ENCODE assay signal across 16 cellular contexts in the genomic region with DNA sequence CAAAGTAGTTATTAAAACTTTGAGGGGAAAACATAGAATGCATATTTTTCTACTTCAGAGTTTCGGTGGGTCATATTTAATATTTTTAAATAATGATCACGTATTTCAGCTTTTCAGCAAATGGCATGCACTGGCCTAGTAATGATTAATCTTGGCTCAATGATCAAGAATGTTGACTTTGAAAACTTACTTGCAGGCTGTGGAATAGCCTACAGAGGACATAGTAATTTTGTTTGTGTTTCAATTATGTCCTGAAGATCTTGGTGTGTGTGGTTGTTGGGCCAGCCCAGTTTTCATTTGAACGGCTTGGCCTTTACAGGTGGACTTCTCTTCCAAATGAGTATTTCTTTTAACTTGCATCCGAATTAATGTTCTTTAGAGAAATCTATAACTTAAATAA.
"Had no signal": no experiment of that assay in that cellular context is flagged by ENCODE, and none has a peak within 500 bp of the region (broad histone marks: within the 10 kb centered on the region; RNA-seq: fewer than 3 reads in every experiment).

No MANE protein-coding gene starts in this region.

- H3K36me3 ChIP-seq: ascending aorta, right atrium auricular region, tibial artery, vagina had no signal

- H3K27me3 ChIP-seq: ascending aorta, right atrium auricular region, tibial artery, vagina had no signal

- H3K27ac ChIP-seq: epithelial cell of prostate, parathyroid adenoma, tibial artery, vagina had no signal

- ATAC-seq: activated naive CD8-positive, alpha-beta T cell treated with anti-CD3 and anti-CD28 coated beads, Interleukin-2, amount 50 U/mL, for 24 hours; stimulated activated effector memory CD8-positive, alpha-beta T cell treated with anti-CD3 and anti-CD28 coated beads, Interleukin-12 subunit alpha, Interleukin-12 subunit beta, amount 100 ng/mL, for 72 hours had no signal

- H3K9me3 ChIP-seq: ascending aorta, right atrium auricular region, tibial artery, vagina had no signal

- DNase-seq: activated CD4-positive, alpha-beta memory T cell treated with anti-CD3 and anti-CD28 coated beads for 36 hours; activated naive CD8-positive, alpha-beta T cell treated with anti-CD3 and anti-CD28 coated beads, Interleukin-2, amount 50 U/mL, for 24 hours; activated T-cell treated with anti-CD3 and anti-CD28 coated beads, Interleukin-2, amount 50 U/mL, for 48 hours; cortex of kidney; effector CD8-positive, alpha-beta T cell; hippocampal formation; left ventricle myocardium superior; small intestine; T1000; tibial artery had no signal

- H3K4me3 ChIP-seq: ascending aorta, right atrium auricular region, tibial artery, vagina had no signal

- H3K4me1 ChIP-seq: parathyroid adenoma had no signal
